11 cellular contexts compared by ENCODE assay signal in genomic region chr16:69839240-69839688, GRCh38.
DNase-seq lines count a peak whose midpoint lies in the region; ATAC-seq and TF ChIP-seq lines count a peak whose summit lies in the region.
"Had no signal": no experiment of that assay in that cellular context is flagged by ENCODE, and none has a peak within 500 bp of the region (broad histone marks: within the 10 kb centered on the region; RNA-seq: fewer than 3 reads in every experiment).

No MANE protein-coding gene starts in this region.

- peak; percentile 23 for DNase-seq in cerebellar cortex (ENCODE audit: low spot score)
- peak; percentile 13 to 77 for DNase-seq in hippocampal formation (lab: John Stamatoyannopoulos, UW)
- DNase-seq in psoas muscle: no peak
- no peak for DNase-seq in PC-9
- DNase-seq in NCI-H1436 (lab: John Stamatoyannopoulos, UW): no peak
- DNase-seq: activated CD8-positive, alpha-beta memory T cell treated with anti-CD3 and anti-CD28 coated beads for 24 hours; activated naive CD4-positive, alpha-beta T cell treated with anti-CD3 and anti-CD28 coated beads for 36 hours; NCI-H526 treated with DMSO at 0.1 percent for 48 hours had no signal

- CTCF ChIA-PET in HEK293 (lab: Yijun Ruan, JAX) (interaction anchor here (0.5 to 1.3 kb wide), 2 partner anchors 91 to 93 kb away, joined by 3 read pairs; no protein-coding TSS in a partner anchor), PC-9 (lab: Charles Lee) (no interaction called here)

- TF ChIP-seq CTCF in HEK293 (tag by site-specific recombination; IDR thresholded peaks at IDR 0.05) (no peak), psoas muscle (IDR thresholded peaks at IDR 0.05) (no peak), PC-9 (conservative IDR thresholded peaks at IDR 0.05) (no peak)

- POLR2A ChIA-PET in HEK293 (lab: Yijun Ruan, JAX): interaction anchor here (0.5 kb wide), 1 partner anchor 27 kb away, joined by 7 read pairs; no protein-coding TSS in a partner anchor
- POLR2A ChIA-PET in PC-9 (lab: Charles Lee; ENCODE audit: unreplicated experiment): interaction anchor here (0.6 kb wide), 1 partner anchor 20 kb away, joined by 3 read pairs; no protein-coding TSS in a partner anchor

- H3K36me3 ChIP-seq in HEK293 (ENCODE audit: control insufficient read depth in 2 of 2, insufficient read depth in 1 of 2, low read length in 2 of 2) (peaks cover 0 to 12% of the 10 kb centered on the region in 2 experiments; a peak in 1 of 3 replicates), psoas muscle (ENCODE audit: insufficient read depth in 1 of 2, low read depth in 1 of 2) (peaks cover 0 to 12% of the 10 kb centered on the region in 2 donors), PC-9 (ENCODE audit: low read depth) (no peaks in the 10 kb centered on the region; the same call in 1 of the 2 replicates)

- no peaks in the 10 kb centered on the region for H3K27me3 ChIP-seq in psoas muscle (ENCODE audit: insufficient read depth in 3 of 3, low read length in 2 of 3)
- no peaks in the 10 kb centered on the region for H3K27me3 ChIP-seq in PC-9 (ENCODE audit: insufficient read depth, low read depth)

- no peaks in the 10 kb centered on the region for H4K20me1 ChIP-seq in PC-9 (ENCODE audit: insufficient read depth)

- H3K4me3 ChIP-seq in HEK293 (ENCODE audit: low read depth, low read length) (no peak overlapping the region), psoas muscle (no peak overlapping the region), PC-9 (no peak overlapping the region)

- H3K27ac ChIP-seq in HEK293 (ENCODE audit: extremely low read depth, low read depth, low read length) (no peak overlapping the region), psoas muscle (peak overlapping the region; percentile 78), PC-9 (no peak overlapping the region)

- H3K9me3 ChIP-seq in HEK293 (ENCODE audit: control insufficient read depth, insufficient read depth, low read depth, low read length) (no peaks in the 10 kb centered on the region), psoas muscle (no peaks in the 10 kb centered on the region), PC-9 (ENCODE audit: insufficient read depth, low read depth) (no peaks in the 10 kb centered on the region)

- no peak overlapping the region for H2AFZ ChIP-seq in PC-9

- H3K79me2 ChIP-seq in PC-9 (ENCODE audit: low read depth): no peaks in the 10 kb centered on the region

- ATAC-seq in psoas muscle (peak; percentile 34 to 50 (median 42)), HG02623 (IDR thresholded peaks at IDR 0.05; ENCODE audit: unreplicated experiment) (no peak), GM21515 (IDR thresholded peaks at IDR 0.05; ENCODE audit: unreplicated experiment) (no peak)

- no peaks in the 10 kb centered on the region for H3K9me2 ChIP-seq in PC-9 (ENCODE audit: insufficient read depth)

- no TSS peak for BruUV-seq in PC-9 (replicated peaks; lab: Mats Ljungman, UMichigan)

- H3K4me2 ChIP-seq in PC-9: no peak overlapping the region

- no peaks in the 10 kb centered on the region for H3F3A ChIP-seq in PC-9 (ENCODE audit: insufficient read depth, low read depth)

- 34 to 42% (median 35%) methylated on average over 2 of the region's 2 CpGs for WGBS in psoas muscle, 3 donors

- intact Hi-C loops in psoas muscle (cut with DNase I): no loop called here
- intact Hi-C loops in PC-9 (cut with micrococcal nuclease; ENCODE audit: unreplicated experiment): no loop called here

- H3K4me1 ChIP-seq in HEK293 (ENCODE audit: control insufficient read depth, insufficient read depth, low read length) (no peaks in the 10 kb centered on the region), psoas muscle (peaks cover 52% of the 10 kb centered on the region), PC-9 (replicated peaks; ENCODE audit: insufficient read depth) (no peaks in the 10 kb centered on the region)

TF ChIP-seq in HEK293, 187 proteins besides CTCF, POLR2A, EP300 and RAD21:
- 0 out of 2 replicates have a peak, but pooled peaks have one; percentile 14 for TF ChIP-seq PRDM4 (tag by site-specific recombination; IDR thresholded peaks at IDR 0.05)
- no peak for TF ChIP-seq ZNF311 (tag by site-specific recombination; IDR thresholded peaks at IDR 0.05; ENCODE audit: borderline replicate concordance)
TF ChIP-seq in HEK293: peak in this region for 1.

Comparison
In these comparisons a context has a peak if more than half of its experiments do, and no peak if none do; other contexts are left out.
1. DNase-seq: peak in cerebellar cortex (single experiment) and hippocampal formation (2 of 2); none in psoas muscle (0 of 2), PC-9 (0 of 2) and NCI-H1436 (single experiment).
2. ATAC-seq: peak in psoas muscle (4 of 4); none in HG02623 (single experiment) and GM21515 (single experiment).